In the genomic region with DNA sequence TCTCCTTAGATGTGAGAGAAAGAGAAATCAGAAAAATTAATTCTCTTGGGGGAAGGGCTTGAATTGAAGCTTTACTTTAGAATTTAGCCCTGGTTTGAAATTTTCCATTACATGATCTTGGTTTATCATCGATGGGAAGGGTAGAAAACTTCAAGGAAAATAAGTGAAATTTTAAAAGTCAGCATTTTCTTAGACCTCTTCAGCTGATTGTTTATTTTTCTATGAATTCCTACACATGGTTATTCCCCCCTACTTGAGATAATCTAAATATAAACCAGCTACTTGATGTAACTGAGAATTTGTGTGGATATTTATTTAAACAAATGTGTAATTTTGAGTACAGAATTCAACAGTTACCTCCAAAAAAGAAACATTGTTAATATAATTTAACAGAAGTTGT, we compare ENCODE assay signal across 24 cellular contexts.
"Had no signal": no experiment of that assay in that cellular context is flagged by ENCODE, and none has a peak within 500 bp of the region (broad histone marks: within the 10 kb centered on the region; RNA-seq: fewer than 3 reads in every experiment).

No MANE protein-coding gene starts in this region.

- H3K27ac Mint-ChIP-seq: naive B cell; stimulated activated memory B cell treated with anti-CD40 and anti-IgM and Interleukin-4, amounts not matched to agents 10 μg/mL and 1 μg/mL and 100 μg/mL, for 72 hours; stimulated activated naive CD8-positive, alpha-beta T cell treated with anti-CD3 and anti-CD28 coated beads, Interleukin-15, Interleukin-2, amounts not matched to agents 100 ng/mL and 50 ng/mL, for 24 hours had no signal

- H3K79me2 ChIP-seq: hepatocyte had no signal

- H3K27me3 ChIP-seq: esophagus squamous epithelium, gastroesophageal sphincter, hepatocyte, spleen, tibial artery, upper lobe of left lung, uterus had no signal

- H3K4me1 ChIP-seq: esophagus squamous epithelium, gastroesophageal sphincter, psoas muscle, spleen, tibial artery, upper lobe of left lung, uterus had no signal

- H2AFZ ChIP-seq: hepatocyte had no signal

- DNase-seq: dermis blood vessel endothelial cell; esophagus squamous epithelium; foreskin fibroblast; glutamatergic neuron; left colon; left ventricle myocardium superior; mesendoderm; naive B cell; occipital lobe; psoas muscle; retina; spleen; stimulated activated CD4-positive, alpha-beta T cell treated with anti-CD3 and anti-CD28 coated beads, Interleukin-15, amount 100 ng/mL, for 24 hours; stimulated activated CD4-positive, alpha-beta T cell treated with anti-CD3 and anti-CD28 coated beads, Interleukin-1b, Interleukin-23, amount 100 ng/mL, for 48 hours; stimulated activated CD4-positive, alpha-beta T cell treated with anti-CD3 and anti-CD28 coated beads, Interleukin-4, amount 100 ng/mL, for 24 hours; tibial artery; upper lobe of left lung; uterus had no signal

- H3K4me3 ChIP-seq: esophagus squamous epithelium, gastroesophageal sphincter, hepatocyte, psoas muscle, spleen, tibial artery, upper lobe of left lung, uterus had no signal

- H3K9me3 Mint-ChIP-seq: naive B cell; nephron; stimulated activated memory B cell treated with anti-CD40 and anti-IgM and Interleukin-4, amounts not matched to agents 10 μg/mL and 1 μg/mL and 100 μg/mL, for 72 hours; stimulated activated naive CD8-positive, alpha-beta T cell treated with anti-CD3 and anti-CD28 coated beads, Interleukin-15, Interleukin-2, amounts not matched to agents 100 ng/mL and 50 ng/mL, for 24 hours had no signal

- H3K4me2 ChIP-seq: hepatocyte had no signal

- H3K27ac ChIP-seq: esophagus squamous epithelium, gastroesophageal sphincter, hepatocyte, psoas muscle, spleen, tibial artery, upper lobe of left lung, uterus had no signal

- ATAC-seq: gastroesophageal sphincter; left colon; left ventricle myocardium superior; psoas muscle; sciatic nerve; stimulated activated memory B cell treated with anti-CD40 and anti-IgM and Interleukin-4, amounts not matched to agents 10 μg/mL and 1 μg/mL and 100 μg/mL, for 72 hours had no signal

- H3K36me3 ChIP-seq: uterus had no signal

- H3K9me3 ChIP-seq: esophagus squamous epithelium, gastroesophageal sphincter, psoas muscle, spleen, tibial artery, upper lobe of left lung, uterus had no signal
